In genomic region chr15:44675911-44676310, GRCh38 we compare ENCODE assay signal across 17 cellular contexts. TPM values are rescaled to one million over a fixed set of nuclear protein-coding genes. Genes with fewer than 3 reads are reported as not detected.
DNase-seq lines count a peak whose midpoint lies in the region; ATAC-seq lines count a peak whose summit lies in the region.
"Had no signal": no experiment of that assay in that cellular context is flagged by ENCODE, and none has a peak within 500 bp of the region (broad histone marks: within the 10 kb centered on the region; RNA-seq: fewer than 3 reads in every experiment).

No MANE protein-coding gene starts in this region.

- H3K9me3 Mint-ChIP-seq in activated naive CD4-positive, alpha-beta T cell treated with anti-CD3 and anti-CD28 coated beads for 36 hours = no peaks in the 10 kb centered on the region
- no peaks in the 10 kb centered on the region for H3K9me3 Mint-ChIP-seq in activated CD4-positive, alpha-beta memory T cell treated with anti-CD3 and anti-CD28 coated beads for 36 hours

- peak overlapping the region; percentile 54 for H3K27ac ChIP-seq in effector memory CD4-positive, alpha-beta T cell (ENCODE audit: insufficient read depth, low read length, poor library complexity, severe bottlenecking)
- peak overlapping the region; percentile 46 for H3K27ac ChIP-seq in thymus (ENCODE audit: low read depth)
- H3K27ac ChIP-seq: body of pancreas, testis had no signal

- H3K27ac Mint-ChIP-seq in activated naive CD4-positive, alpha-beta T cell treated with anti-CD3 and anti-CD28 coated beads for 36 hours = peak overlapping the region; percentile 86
- peak overlapping the region; percentile 95 for H3K27ac Mint-ChIP-seq in activated CD4-positive, alpha-beta memory T cell treated with anti-CD3 and anti-CD28 coated beads for 36 hours

- peak overlapping the region; percentile 22 for H3K4me3 Mint-ChIP-seq in activated naive CD4-positive, alpha-beta T cell treated with anti-CD3 and anti-CD28 coated beads for 36 hours
- peak overlapping the region; percentile 74 for H3K4me3 Mint-ChIP-seq in activated CD4-positive, alpha-beta memory T cell treated with anti-CD3 and anti-CD28 coated beads for 36 hours

- H3K4me1 ChIP-seq in effector memory CD4-positive, alpha-beta T cell (ENCODE audit: control insufficient read depth, insufficient read depth, low read length, poor library complexity, severe bottlenecking) = peaks cover 78% of the 10 kb centered on the region
- peaks cover 34% of the 10 kb centered on the region for H3K4me1 ChIP-seq in thymus (ENCODE audit: control insufficient read depth, insufficient read depth, low read length)
- H3K4me1 ChIP-seq: body of pancreas, testis had no signal

- peaks cover 83% of the 10 kb centered on the region for H3K4me1 Mint-ChIP-seq in activated naive CD4-positive, alpha-beta T cell treated with anti-CD3 and anti-CD28 coated beads for 36 hours (ENCODE audit: low read depth)
- peaks cover 84% of the 10 kb centered on the region for H3K4me1 Mint-ChIP-seq in activated CD4-positive, alpha-beta memory T cell treated with anti-CD3 and anti-CD28 coated beads for 36 hours (ENCODE audit: low read depth)

- H3K36me3 Mint-ChIP-seq in activated naive CD4-positive, alpha-beta T cell treated with anti-CD3 and anti-CD28 coated beads for 36 hours (ENCODE audit: low read depth) = no peaks in the 10 kb centered on the region
- peaks cover 4% of the 10 kb centered on the region for H3K36me3 Mint-ChIP-seq in activated CD4-positive, alpha-beta memory T cell treated with anti-CD3 and anti-CD28 coated beads for 36 hours

- POLR2A ChIA-PET in activated CD4-positive, alpha-beta memory T cell treated with anti-CD3 and anti-CD28 coated beads for 36 hours (lab: Charles Lee) = interaction anchor here (1.2 to 3.7 kb wide), 2 partner anchors 25 to 36 kb away, joined by 3 to 67 read pairs; partner anchors contain the start of genes B2M and PATL2

- H3K27me3 ChIP-seq in effector memory CD4-positive, alpha-beta T cell (replicated peaks; ENCODE audit: control insufficient read depth, insufficient read depth, low read length, poor library complexity, severe bottlenecking) = no peaks in the 10 kb centered on the region
- no peaks in the 10 kb centered on the region for H3K27me3 ChIP-seq in thymus (ENCODE audit: control insufficient read depth, insufficient read depth)
- H3K27me3 ChIP-seq: body of pancreas, testis had no signal

- H3K4me3 ChIP-seq in effector memory CD4-positive, alpha-beta T cell (ENCODE audit: insufficient read depth, low read depth, low read length, poor library complexity, severe bottlenecking) = peak overlapping the region; percentile 17
- no peak overlapping the region for H3K4me3 ChIP-seq in thymus (ENCODE audit: low read length)
- H3K4me3 ChIP-seq: body of pancreas, testis had no signal

- DNase-seq in activated naive CD4-positive, alpha-beta T cell treated with anti-CD3 and anti-CD28 coated beads for 36 hours = no peak
- no peak for DNase-seq in activated naive CD4-positive, alpha-beta T cell treated with Interleukin-2 at 50 U/mL for 16 hours
- no peak for DNase-seq in activated CD4-positive, alpha-beta memory T cell treated with anti-CD3 and anti-CD28 coated beads for 36 hours
- DNase-seq in effector memory CD4-positive, alpha-beta T cell = no peak
- DNase-seq in NCI-H1092 treated with DMSO at 0.1 percent for 48 hours (lab: John Stamatoyannopoulos, UW) = no peak
- no peak for DNase-seq in SK-N-DZ (ENCODE audit: low spot score)
- DNase-seq: activated gamma-delta T cell, body of pancreas, DMS79 treated with DMSO at 0.1 percent for 48 hours, head of caudate nucleus, IMR-90, left ventricle myocardium superior, NCI-H2029, SK-N-SH, testis had no signal

- WGBS in thymus = 92% methylated on average over 5 of the region's 5 CpGs

- H3K9me3 ChIP-seq in effector memory CD4-positive, alpha-beta T cell (ENCODE audit: control insufficient read depth, low read length) = no peaks in the 10 kb centered on the region
- no peaks in the 10 kb centered on the region for H3K9me3 ChIP-seq in thymus (ENCODE audit: control insufficient read depth)
- H3K9me3 ChIP-seq: body of pancreas, SK-N-SH, testis had no signal

- intact Hi-C loops in activated naive CD4-positive, alpha-beta T cell treated with anti-CD3 and anti-CD28 coated beads for 36 hours (cut with micrococcal nuclease) = loop anchor here (1.0 to 2.0 kb wide), 2 partner anchors 10 to 53 kb away; no protein-coding TSS in a partner anchor
- intact Hi-C loops in activated CD4-positive, alpha-beta memory T cell treated with anti-CD3 and anti-CD28 coated beads for 36 hours (cut with micrococcal nuclease) = loop anchor here (2.0 kb wide), 1 partner anchor 13 kb away; the partner anchor contains the start of gene SPG11

- H3K36me3 ChIP-seq in effector memory CD4-positive, alpha-beta T cell (ENCODE audit: control insufficient read depth, insufficient read depth, low read length) = no peaks in the 10 kb centered on the region
- H3K36me3 ChIP-seq in thymus (ENCODE audit: control insufficient read depth, insufficient read depth) = no peaks in the 10 kb centered on the region

- no peak for ATAC-seq in HG02840 (IDR thresholded peaks at IDR 0.05; ENCODE audit: low FRiP score, unreplicated experiment)
- ATAC-seq: body of pancreas, left ventricle myocardium superior had no signal

- no peaks in the 10 kb centered on the region for H3K27me3 Mint-ChIP-seq in activated naive CD4-positive, alpha-beta T cell treated with anti-CD3 and anti-CD28 coated beads for 36 hours (ENCODE audit: low read depth)
- H3K27me3 Mint-ChIP-seq in activated CD4-positive, alpha-beta memory T cell treated with anti-CD3 and anti-CD28 coated beads for 36 hours = no peaks in the 10 kb centered on the region

- CTCF ChIA-PET in activated naive CD4-positive, alpha-beta T cell treated with anti-CD3 and anti-CD28 coated beads for 36 hours (lab: Charles Lee) = interaction anchor here (2.4 to 4.6 kb wide), 2 partner anchors 9 to 12 kb away, joined by 10 to 23 read pairs; partner anchors contain the start of gene SPG11
- CTCF ChIA-PET in activated CD4-positive, alpha-beta memory T cell treated with anti-CD3 and anti-CD28 coated beads for 36 hours (lab: Charles Lee) = interaction anchor here (1.4 to 2.4 kb wide), 3 partner anchors 12 to 63 kb away, joined by 7 to 11 read pairs (median 8); partner anchors contain the start of genes B2M, PATL2 and SPG11

RNA-seq across cellular contexts. Expression of gene SPG11, which starts 12.4 kb away (rescaled TPM):
- 10 to 100 TPM; 83.2 to 96.4 TPM for total RNA-seq in activated naive CD4-positive, alpha-beta T cell treated with anti-CD3 and anti-CD28 coated beads for 36 hours
- 10 to 100 TPM; 84.6 to 86.8 TPM for total RNA-seq in activated CD4-positive, alpha-beta memory T cell treated with anti-CD3 and anti-CD28 coated beads for 36 hours
- polyA plus RNA-seq in thymus = 67.3 TPM
- 32.6 and 33.8 TPM in 2 replicates for polyA plus RNA-seq in SK-N-DZ (2014; cell fraction: cytosol; rRNA removed)
- polyA plus RNA-seq in SK-N-DZ (2014; cell fraction: nucleus; rRNA removed) = 39.2 and 46.0 TPM in 2 replicates

RNA-seq across cellular contexts. Expression of gene PATL2, which starts 35.2 kb away (rescaled TPM):
- 1 to 10 TPM; 6.1 to 6.3 TPM for total RNA-seq in activated naive CD4-positive, alpha-beta T cell treated with anti-CD3 and anti-CD28 coated beads for 36 hours
- 10 to 100 TPM; 16.5 to 17.2 TPM for total RNA-seq in activated CD4-positive, alpha-beta memory T cell treated with anti-CD3 and anti-CD28 coated beads for 36 hours
- 25.8 TPM for polyA plus RNA-seq in thymus
- polyA plus RNA-seq in SK-N-DZ (2014; cell fraction: cytosol; rRNA removed) = 0.21 TPM in 1 of 2 replicates, not detected in the other
- 0.33 and 0.89 TPM in 2 replicates for polyA plus RNA-seq in SK-N-DZ (2014; cell fraction: nucleus; rRNA removed)
- total RNA-seq: IMR-90 had no signal

RNA-seq across cellular contexts. Expression of gene B2M, which starts 35.4 kb away (rescaled TPM):
- total RNA-seq in activated naive CD4-positive, alpha-beta T cell treated with anti-CD3 and anti-CD28 coated beads for 36 hours = 1,000 to 10,000 TPM; 5,387 to 5,703 TPM
- 1,000 to 10,000 TPM; 6,098 to 6,314 TPM for total RNA-seq in activated CD4-positive, alpha-beta memory T cell treated with anti-CD3 and anti-CD28 coated beads for 36 hours
- 8,137 TPM for polyA plus RNA-seq in thymus
- 363 and 382 TPM in 2 replicates for polyA plus RNA-seq in SK-N-DZ (2014; cell fraction: cytosol; rRNA removed)
- 158 and 221 TPM in 2 replicates for polyA plus RNA-seq in SK-N-DZ (2014; cell fraction: nucleus; rRNA removed)
